ENCODE assay signal across 8 cellular contexts in the genomic region with DNA sequence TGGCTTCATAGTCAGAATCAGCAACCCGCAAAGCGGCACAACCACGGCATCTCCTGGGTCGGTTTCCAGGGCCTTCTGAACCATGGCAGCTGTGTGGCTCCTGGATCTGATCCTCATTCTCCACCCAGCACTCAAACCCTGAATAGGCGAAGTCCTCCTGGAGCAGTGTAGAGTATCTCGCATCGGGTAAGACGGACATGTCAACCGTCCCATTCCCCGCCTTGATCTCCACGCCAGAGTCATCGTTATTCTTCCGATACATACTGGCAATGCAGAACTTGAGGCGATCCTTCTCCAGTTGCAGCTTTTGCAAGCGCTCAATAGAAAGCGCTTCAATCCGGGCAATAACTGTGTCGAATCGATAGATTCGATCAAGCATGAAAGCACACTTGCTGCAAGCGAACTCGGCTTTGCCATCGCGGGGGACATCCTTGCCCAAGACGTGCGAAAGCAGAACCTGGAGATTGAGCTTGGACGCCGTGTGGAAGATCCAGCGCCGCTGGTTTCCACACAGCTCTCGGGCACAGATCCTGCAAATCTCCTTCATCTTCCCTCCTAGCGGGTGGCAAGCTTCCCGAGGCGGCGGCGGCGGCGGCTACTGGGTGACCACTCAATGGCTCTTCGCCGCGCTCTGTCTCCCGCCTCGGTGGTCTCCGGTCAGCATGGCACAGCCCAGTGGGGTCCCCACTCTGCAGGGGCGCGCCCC.
DNase-seq lines count a peak whose midpoint lies in the region; TF ChIP-seq lines count a peak whose summit lies in the region.
"Not testable (repeated sequence)": the region's sequence is repeated elsewhere in the genome, so short reads cannot be mapped to it uniquely, and the experiment has no call there.

No MANE protein-coding gene starts in this region.

- peak overlapping the region; percentile 31 for H3K4me3 ChIP-seq in ectodermal cell (ENCODE audit: insufficient read depth, low read depth, low read length)
- peak overlapping the region; percentile 42 for H3K4me3 ChIP-seq in iPS-18c (ENCODE audit: insufficient read depth, low read depth, low read length)
- H3K4me3 ChIP-seq in neuron (ENCODE audit: low read length), result peak overlapping the region; percentile 70
- peak overlapping the region; percentile 46 to 62 (median 55) for H3K4me3 ChIP-seq in tibial nerve

- DNase-seq in ELF-1 (ENCODE audit: low read depth, low spot score) (peak; percentile 11), HEK293T (ENCODE audit: extremely low spot score) (peak; percentile 2), NCI-H2171 treated with DMSO at 0.1 percent for 48 hours (lab: John Stamatoyannopoulos, UW) (peak; percentile 3), tibial nerve (ENCODE audit: low spot score in 2 of 2) (peak in 1 of 2 donors; percentile 8)
- peak; percentile 53 for DNase-seq in activated CD8-positive, alpha-beta memory T cell treated with anti-CD3 and anti-CD28 coated beads, Interleukin-2, amount 50 U/mL, for 48 hours

- not testable (repeated sequence) for TF ChIP-seq EP300 in tibial nerve (IDR thresholded peaks at IDR 0.05)

- WGBS in ectodermal cell, 2 experiments, result 20 to 40% methylated on average over 1 to 2 of the region's 46 CpGs
- 0 to 3% methylated on average over 4 to 10 of the region's 46 CpGs for WGBS in tibial nerve, 2 donors

- H3K9me3 ChIP-seq in ectodermal cell (ENCODE audit: control insufficient read depth, low read length); iPS-18c (ENCODE audit: control insufficient read depth, insufficient read depth, low read length); neuron (ENCODE audit: low read length); tibial nerve: not testable (repeated sequence)

- not testable (repeated sequence) for H3K27ac ChIP-seq in ectodermal cell (ENCODE audit: insufficient read depth, low read depth, low read length, poor library complexity, severe bottlenecking)
- peak overlapping the region in 3 of 4 donors; percentile 56 to 89 (median 74) for H3K27ac ChIP-seq in tibial nerve

- not testable (repeated sequence) for TF ChIP-seq CTCF in tibial nerve (IDR thresholded peaks at IDR 0.05)

- CTCF ChIA-PET in HEK293T (lab: Yijun Ruan, JAX), result not testable (repeated sequence)

- POLR2A ChIA-PET in HEK293T (lab: Yijun Ruan, JAX), result not testable (repeated sequence)

- not testable (repeated sequence) for H2AFZ ChIP-seq in neuron (ENCODE audit: low read depth, low read length)

- not testable (repeated sequence) for TF ChIP-seq POLR2A in tibial nerve (IDR thresholded peaks at IDR 0.05)

- not testable (repeated sequence) for H3K4me1 ChIP-seq in ectodermal cell (ENCODE audit: control insufficient read depth, insufficient read depth, low read length); neuron (ENCODE audit: insufficient read depth, low read length); tibial nerve

- H3K27me3 ChIP-seq in ectodermal cell (ENCODE audit: control insufficient read depth, insufficient read depth, low read length, poor library complexity, severe bottlenecking); neuron (ENCODE audit: insufficient read depth, low read length); tibial nerve: not testable (repeated sequence)

- not testable (repeated sequence) for H3K36me3 ChIP-seq in ectodermal cell (ENCODE audit: control insufficient read depth, insufficient read depth, low read length); neuron (ENCODE audit: insufficient read depth, low read length); tibial nerve
